ENCODE assay signal across 27 cellular contexts in the genomic region with DNA sequence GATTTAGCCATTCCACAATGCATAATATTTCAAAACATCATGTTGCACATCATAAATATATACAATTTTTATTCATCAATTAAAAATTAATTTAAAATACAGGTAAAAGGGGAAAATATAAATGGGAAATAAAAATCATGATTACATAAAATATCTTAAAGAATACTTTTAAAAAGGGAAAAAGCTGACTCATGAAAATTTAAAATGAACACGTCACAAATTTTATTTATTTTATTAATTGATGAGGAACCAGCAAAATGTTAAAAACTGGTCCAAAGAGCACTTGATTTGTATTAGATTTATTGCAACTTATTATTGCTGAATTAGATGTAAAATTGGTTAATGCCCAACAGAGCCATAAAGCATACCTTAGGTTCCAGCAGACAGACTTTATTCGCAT.
"Had no signal": no experiment of that assay in that cellular context is flagged by ENCODE, and none has a peak within 500 bp of the region (broad histone marks: within the 10 kb centered on the region; RNA-seq: fewer than 3 reads in every experiment).

No MANE protein-coding gene starts in this region.

- H3K9me3 ChIP-seq: ascending aorta, breast epithelium, colonic mucosa, esophagus muscularis mucosa, gastroesophageal sphincter had no signal

- ATAC-seq: activated CD4-positive, alpha-beta T cell treated with anti-CD3 and anti-CD28 coated beads for 36 hours; activated CD8-positive, alpha-beta memory T cell treated with anti-CD3 and anti-CD28 coated beads, Interleukin-2, amount 10 ng/mL, durations not matched to agents 7 days and 5 days; activated CD8-positive, alpha-beta T cell treated with anti-CD3 and anti-CD28 coated beads, Interleukin-2, amount 10 ng/mL, durations not matched to agents 7 days and 5 days; activated naive CD4-positive, alpha-beta T cell treated with anti-CD3 and anti-CD28 coated beads, Interleukin-2, amount 50 U/mL, for 72 hours; foreskin keratinocyte; gastroesophageal sphincter had no signal

- H3K27me3 ChIP-seq: ascending aorta, breast epithelium, cardiac muscle cell, colonic mucosa, esophagus muscularis mucosa, gastroesophageal sphincter had no signal

- H3K4me3 ChIP-seq: ascending aorta, breast epithelium, cardiac muscle cell, colonic mucosa, esophagus muscularis mucosa, gastroesophageal sphincter had no signal

- H3K4me1 ChIP-seq: ascending aorta, breast epithelium, colonic mucosa, esophagus muscularis mucosa, foreskin keratinocyte had no signal

- H3K36me3 ChIP-seq: ascending aorta, breast epithelium, cardiac muscle cell, colonic mucosa, esophagus muscularis mucosa, gastroesophageal sphincter had no signal

- DNase-seq: activated CD4-positive, alpha-beta memory T cell treated with anti-CD3 and anti-CD28 coated beads for 36 hours; activated CD4-positive, alpha-beta T cell treated with anti-CD3 and anti-CD28 coated beads for 36 hours; activated CD4-positive, alpha-beta T cell treated with anti-CD3 and anti-CD28 coated beads, Interleukin-2, amount 10 ng/mL, durations not matched to agents 24 days and 14 days; activated CD4-positive, CD25-positive, alpha-beta regulatory T cell; activated CD4-positive, CD25-positive, alpha-beta regulatory T cell treated with anti-CD3 and anti-CD28 coated beads, Interleukin-2, amount 50 U/mL, for 72 hours; activated CD8-positive, alpha-beta memory T cell treated with anti-CD3 and anti-CD28 coated beads, Interleukin-2, amount 10 ng/mL, durations not matched to agents 7 days and 5 days; activated CD8-positive, alpha-beta memory T cell treated with anti-CD3 and anti-CD28 coated beads, Interleukin-2, amount 50 U/mL, for 4 hours; activated CD8-positive, alpha-beta T cell treated with anti-CD3 and anti-CD28 coated beads, Interleukin-2, amount 10 ng/mL, durations not matched to agents 7 days and 5 days; activated gamma-delta T cell; activated naive CD4-positive, alpha-beta T cell; activated naive CD4-positive, alpha-beta T cell treated with anti-CD3 and anti-CD28 coated beads, Interleukin-2, amount 10 ng/mL, durations not matched to agents 7 days and 5 days; activated naive CD8-positive, alpha-beta T cell treated with anti-CD3 and anti-CD28 coated beads, Interleukin-2, amount 10 ng/mL, durations not matched to agents 7 days and 5 days; activated T-cell treated with anti-CD3 and anti-CD28 coated beads, Interleukin-2, amount 50 U/mL, for 1 hour; activated T-cell treated with anti-CD3 and anti-CD28 coated beads, Interleukin-2, amount 50 U/mL, for 48 hours; central memory CD4-positive, alpha-beta T cell; cerebellar nuclear complex; colonic mucosa; effector CD8-positive, alpha-beta T cell; erythroblast; foreskin keratinocyte; T-helper 2 cell had no signal

- H3K27ac ChIP-seq: ascending aorta, breast epithelium, cardiac muscle cell, colonic mucosa, esophagus muscularis mucosa, foreskin keratinocyte, gastroesophageal sphincter had no signal
